Comparison of ENCODE assay signal across 17 cellular contexts in the genomic region with DNA sequence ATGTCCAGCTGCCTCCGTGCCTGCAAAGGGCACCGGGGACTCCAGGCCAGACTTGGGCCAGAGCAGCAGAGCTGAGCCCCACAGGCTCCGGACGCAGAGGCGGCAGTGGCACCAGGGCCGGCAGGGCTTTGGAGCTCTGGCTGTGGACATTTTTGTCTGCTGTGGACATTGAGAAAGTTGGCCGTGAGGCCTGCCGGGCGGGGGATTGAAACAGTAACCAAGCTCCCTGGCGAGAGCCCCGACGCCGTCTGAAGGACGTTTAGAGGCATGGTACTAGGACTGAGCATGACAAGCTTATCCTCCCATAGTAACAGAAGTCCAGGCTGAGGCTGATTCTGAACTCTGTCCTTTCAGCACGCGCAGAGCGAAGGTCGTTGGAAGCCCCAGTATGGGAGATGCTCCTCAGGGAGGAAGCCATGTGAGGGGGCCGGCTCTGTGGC.
DNase-seq lines count a peak whose midpoint lies in the region; ATAC-seq and TF ChIP-seq lines count a peak whose summit lies in the region.
"Had no signal": no experiment of that assay in that cellular context is flagged by ENCODE, and none has a peak within 500 bp of the region (broad histone marks: within the 10 kb centered on the region; RNA-seq: fewer than 3 reads in every experiment).

No MANE protein-coding gene starts in this region.

- intact Hi-C loops in Right ventricle myocardium superior (cut with DNase I): no loop called here

- H3K36me3 ChIP-seq in right atrium auricular region: no peaks in the 10 kb centered on the region
- H3K36me3 ChIP-seq: BLaER1 treated with 17β-estradiol and CSF1 and Interleukin-3, amounts not matched to agents 10 nM and 100 nM had no signal

- H3K27ac ChIP-seq in right atrium auricular region: no peak overlapping the region
- H3K27ac ChIP-seq: BLaER1 treated with 17β-estradiol and CSF1 and Interleukin-3, amounts not matched to agents 10 nM and 100 nM had no signal

- no peak overlapping the region for H3K4me3 ChIP-seq in right atrium auricular region
- H3K4me3 ChIP-seq: BLaER1 treated with 17β-estradiol and CSF1 and Interleukin-3, amounts not matched to agents 10 nM and 100 nM had no signal

- ATAC-seq in Right ventricle myocardium superior (ENCODE audit: poor library complexity) (no peak), left lobe of liver (peak; percentile 54), GM18505 (IDR thresholded peaks at IDR 0.05; ENCODE audit: unreplicated experiment) (no peak)
- ATAC-seq: CD8-positive, alpha-beta T cell; Panc1 had no signal

- TF ChIP-seq CTCF in right atrium auricular region (IDR thresholded peaks at IDR 0.05): no peak

- no peak for TF ChIP-seq POLR2A in GM18505 (IDR thresholded peaks at IDR 0.05; ENCODE audit: borderline replicate concordance, extremely low read depth, insufficient read depth, insufficient read length)

- no peaks in the 10 kb centered on the region for H3K4me1 ChIP-seq in right atrium auricular region
- H3K4me1 ChIP-seq: BLaER1 treated with 17β-estradiol and CSF1 and Interleukin-3, amounts not matched to agents 10 nM and 100 nM had no signal

- H3K27me3 ChIP-seq in right atrium auricular region: no peaks in the 10 kb centered on the region
- H3K27me3 ChIP-seq: BLaER1 treated with 17β-estradiol and CSF1 and Interleukin-3, amounts not matched to agents 10 nM and 100 nM had no signal

- no peaks in the 10 kb centered on the region for H3K9me3 ChIP-seq in right atrium auricular region
- H3K9me3 ChIP-seq: BLaER1 treated with 17β-estradiol and CSF1 and Interleukin-3, amounts not matched to agents 10 nM and 100 nM had no signal

- DNase-seq in Right ventricle myocardium superior (peak; percentile 29), right atrium auricular region (ENCODE audit: low spot score) (no peak), NCI-H146 treated with DMSO at 0.1 percent for 48 hours (lab: John Stamatoyannopoulos, UW; ENCODE audit: unreplicated experiment) (peak; percentile 50), left lobe of liver (ENCODE audit: low spot score) (no peak), putamen (ENCODE audit: low spot score) (no peak), hypothalamus (lab: John Stamatoyannopoulos, UW) (no peak)
- DNase-seq: Calu3; CD8-positive, alpha-beta T cell; DMS79; HCEC 1CT; MM.1S; NCI-H187 treated with DMSO at 0.1 percent for 48 hours; NCI-H526 treated with DMSO at 0.1 percent for 48 hours; SW 1271 had no signal

Comparison
In these comparisons a context has a peak if more than half of its experiments do, and no peak if none do; other contexts are left out.
1. DNase-seq: peak in Right ventricle myocardium superior (single experiment) and NCI-H146 treated with DMSO at 0.1 percent for 48 hours (single experiment); none in right atrium auricular region (single experiment), left lobe of liver (single experiment), putamen (single experiment) and hypothalamus (0 of 51).